In genomic region chr12:113334786-113335539, GRCh38 we compare ENCODE assay signal across 8 cellular contexts. TPM values are rescaled to one million over a fixed set of nuclear protein-coding genes. Genes with fewer than 3 reads are reported as not detected.
A peak's percentile ranks its signal among the peaks of the same experiment; 100 is the strongest.
DNase-seq lines count a peak whose midpoint lies in the region; ATAC-seq and TF ChIP-seq lines count a peak whose summit lies in the region.

Gene SLC8B1, minus strand, starts transcription at chr12:113335109. Its CDS starts 2,231 bp downstream, at chr12:113332878.

- H3K36me3 Mint-ChIP-seq in activated CD4-positive, alpha-beta T cell treated with anti-CD3 and anti-CD28 coated beads for 36 hours (ENCODE audit: low read depth) = peaks cover 14% of the 10 kb centered on the region
- H3K36me3 Mint-ChIP-seq in chondrocyte (ENCODE audit: low read depth) = peaks cover 14% of the 10 kb centered on the region

- peak; percentile 88 for DNase-seq in ACHN
- peak; percentile 49 for DNase-seq in NCI-H345 treated with DMSO at 0.1 percent for 48 hours (lab: John Stamatoyannopoulos, UW; ENCODE audit: unreplicated experiment)
- DNase-seq in activated CD4-positive, alpha-beta T cell treated with anti-CD3 and anti-CD28 coated beads for 36 hours = peak; percentile 92
- no peak for DNase-seq in chondrocyte (ENCODE audit: low spot score)
- DNase-seq in kidney glomerular epithelial cell (lab: John Stamatoyannopoulos, UW) = peak; percentile 66
- DNase-seq in stimulated activated CD4-positive, alpha-beta T cell treated with anti-CD3 and anti-CD28 coated beads, Interleukin-15, amount 100 ng/mL, for 48 hours (ENCODE audit: low read depth in 2 of 2) = peak; percentile 66 to 85

- POLR2A ChIA-PET in activated CD4-positive, alpha-beta T cell treated with anti-CD3 and anti-CD28 coated beads for 36 hours (lab: Charles Lee) = interaction anchor here (0.6 to 0.7 kb wide), 3 partner anchors 54 to 467 kb away, joined by 3 to 4 read pairs (median 3); no protein-coding TSS in a partner anchor

- in situ Hi-C loops in ACHN (cut with HindIII; ENCODE audit: low pct_ligation_motif_present, low pct_unique_long_range_greater_than_20kb, low sequenced_read_pairs) = no loop called here

- peaks cover 17% of the 10 kb centered on the region for H3K4me1 Mint-ChIP-seq in activated CD4-positive, alpha-beta T cell treated with anti-CD3 and anti-CD28 coated beads for 36 hours
- peaks cover 15% of the 10 kb centered on the region for H3K4me1 Mint-ChIP-seq in chondrocyte (ENCODE audit: low read depth)

- CTCF ChIA-PET in activated CD4-positive, alpha-beta T cell treated with anti-CD3 and anti-CD28 coated beads for 36 hours (lab: Charles Lee) = interaction anchor here (1.0 to 1.2 kb wide), 5 partner anchors 23 to 160 kb away, joined by 3 to 4 read pairs (median 3); no protein-coding TSS in a partner anchor

- H3K27me3 Mint-ChIP-seq in activated CD4-positive, alpha-beta T cell treated with anti-CD3 and anti-CD28 coated beads for 36 hours = no peaks in the 10 kb centered on the region
- H3K27me3 Mint-ChIP-seq in chondrocyte (ENCODE audit: low read depth) = no peaks in the 10 kb centered on the region

- no peaks in the 10 kb centered on the region for H3K9me3 Mint-ChIP-seq in activated CD4-positive, alpha-beta T cell treated with anti-CD3 and anti-CD28 coated beads for 36 hours (ENCODE audit: low read depth)
- no peaks in the 10 kb centered on the region for H3K9me3 Mint-ChIP-seq in chondrocyte (ENCODE audit: low read depth)

- peak; percentile 89 for ATAC-seq in GM18520 (IDR thresholded peaks at IDR 0.05; ENCODE audit: unreplicated experiment)
- ATAC-seq in HG03064 (IDR thresholded peaks at IDR 0.05; ENCODE audit: low read depth, unreplicated experiment) = peak; percentile 95
- peak; percentile 98 for ATAC-seq in activated CD4-positive, alpha-beta T cell treated with anti-CD3 and anti-CD28 coated beads for 36 hours

- TF ChIP-seq CTCF in chondrocyte (IDR thresholded peaks at IDR 0.05) = no peak

- peak within 1 kb of the TSS; percentile 89 for H3K4me3 Mint-ChIP-seq in activated CD4-positive, alpha-beta T cell treated with anti-CD3 and anti-CD28 coated beads for 36 hours
- peak within 1 kb of the TSS; percentile 94 for H3K4me3 Mint-ChIP-seq in chondrocyte (ENCODE audit: unreplicated experiment)

- peak within 1 kb of the TSS; percentile 76 for H3K27ac Mint-ChIP-seq in activated CD4-positive, alpha-beta T cell treated with anti-CD3 and anti-CD28 coated beads for 36 hours
- H3K27ac Mint-ChIP-seq in chondrocyte (ENCODE audit: unreplicated experiment) = peak within 1 kb of the TSS; percentile 45

- intact Hi-C loops in activated CD4-positive, alpha-beta T cell treated with anti-CD3 and anti-CD28 coated beads for 36 hours (cut with DNase I, micrococcal nuclease) = loop anchor here (1.0 to 10.0 kb wide), 9 partner anchors 23 to 632 kb away; partner anchors contain the start of genes DDX54 (in 2 of the 2), PLBD2 (in 2 of the 2), RITA1 (in 2 of the 2) and RBM19 (in 1 of the 2)

RNA-seq across cellular contexts. Expression of gene SLC8B1, which starts in this region (rescaled TPM):
- 10 to 100 TPM; 17.9 to 19.4 TPM for total RNA-seq in activated CD4-positive, alpha-beta T cell treated with anti-CD3 and anti-CD28 coated beads for 36 hours
- 14.5 to 21.0 TPM (median 20.9 TPM) in 3 replicates for total RNA-seq in chondrocyte
